1 cellular context compared by ENCODE assay signal in the genomic region with DNA sequence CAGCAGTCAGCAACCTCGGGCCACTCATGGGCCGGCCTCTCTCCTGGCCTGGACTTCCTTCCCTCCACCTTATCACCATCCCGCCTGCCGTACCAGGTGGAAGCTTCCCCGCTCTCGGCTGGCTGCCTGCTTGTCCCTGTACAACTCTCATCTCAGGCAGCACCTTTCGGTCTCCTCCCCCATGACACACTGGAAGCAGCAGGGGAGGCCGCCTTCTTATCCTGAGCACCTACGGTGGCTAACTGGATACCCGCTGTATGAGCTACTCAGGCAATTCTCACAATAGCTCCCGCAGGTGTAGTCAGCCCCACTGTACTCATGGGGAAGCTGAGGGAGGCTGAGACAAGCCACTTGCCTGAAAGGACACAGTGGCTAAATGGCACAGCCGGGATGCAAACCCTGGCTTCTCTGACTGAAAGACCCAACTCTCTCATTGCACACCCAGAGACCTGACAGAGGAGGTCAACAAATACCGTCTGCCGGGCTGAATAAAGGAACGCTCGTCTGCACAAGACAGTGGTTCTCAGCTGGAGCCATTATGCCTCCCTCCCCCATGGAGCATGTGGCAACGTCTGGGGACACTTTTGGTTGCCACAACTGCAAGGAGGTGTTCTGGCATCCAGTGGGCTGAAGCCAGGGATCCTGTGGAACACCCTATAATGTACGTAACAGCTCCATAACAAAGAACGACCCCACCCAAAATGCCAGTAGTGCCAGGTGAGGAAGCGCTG.
A peak's percentile ranks its signal among the peaks of the same experiment; 100 is the strongest.
TF ChIP-seq lines count a peak whose summit lies in the region.

No MANE protein-coding gene starts in this region.

TF ChIP-seq in K562, 482 proteins besides CTCF, POLR2A, EP300 and RAD21 (continues in another document):
- TF ChIP-seq ZNF431 (CRISPR knock-in tag; IDR thresholded peaks at IDR 0.05) (0 out of 2 replicates have a peak, but pooled peaks have one; percentile 28), L3MBTL2 (IDR thresholded peaks at IDR 0.05) (peak; percentile 66), MYC (IDR thresholded peaks at IDR 0.05; ENCODE audit: low read depth, low read length) (peak; percentile 23; the same call in 1 of the 2 replicates), MYC (CRISPR knock-in tag; IDR thresholded peaks at IDR 0.05; ENCODE audit: borderline replicate concordance, low read depth) (no peak), ZSCAN32 (CRISPR knock-in tag; IDR thresholded peaks at IDR 0.05) (no peak), BCOR (IDR thresholded peaks at IDR 0.05) (0 out of 2 replicates have a peak, but pooled peaks have one; percentile 17), NFIC (IDR thresholded peaks at IDR 0.05) (peak; percentile 38), DPF2 (IDR thresholded peaks at IDR 0.05) (peak; percentile 65), ZKSCAN3 (CRISPR knock-in tag; IDR thresholded peaks at IDR 0.05) (no peak), ZNF316 (IDR thresholded peaks at IDR 0.05) (no peak), CBFA2T3 (IDR thresholded peaks at IDR 0.05) (peak; percentile 86), ZEB2 (IDR thresholded peaks at IDR 0.05) (peak; percentile 86), PCBP2 (IDR thresholded peaks at IDR 0.05; ENCODE audit: low read depth, low read length, poor library complexity, severe bottlenecking) (no peak), CBX3 (IDR thresholded peaks at IDR 0.05; ENCODE audit: borderline replicate concordance in 1 of 2, low read length in 2 of 2) (peak in 1 of 2 experiments; percentile 42; a peak in 1 of 3 replicates), HDGF (IDR thresholded peaks at IDR 0.05) (no peak), TAL1 (IDR thresholded peaks at IDR 0.05) (peak; percentile 53; the same call in 1 of the 2 replicates), RCOR1 (IDR thresholded peaks at IDR 0.05; ENCODE audit: borderline replicate concordance in 1 of 2, low read depth in 2 of 2, low read length in 2 of 2) (peak in 1 of 2 experiments; percentile 83; a peak in 2 of 4 replicates), GABPA (tag; conservative IDR thresholded peaks at IDR 0.05; ENCODE audit: low read depth) (peak; percentile 65), ZNF124 (CRISPR knock-in tag; IDR thresholded peaks at IDR 0.05) (no peak), MED1 (CRISPR knock-in tag; IDR thresholded peaks at IDR 0.05; ENCODE audit: borderline replicate concordance) (no peak), ATF7 (IDR thresholded peaks at IDR 0.05) (peak; percentile 33; the same call in 1 of the 2 replicates), ETV1 (tag; conservative IDR thresholded peaks at IDR 0.05; ENCODE audit: low read depth) (peak; percentile 74), ATF1 (CRISPR knock-in tag; IDR thresholded peaks at IDR 0.05) (no peak), ATF1 (tag; IDR thresholded peaks at IDR 0.05) (0 out of 2 replicates have a peak, but pooled peaks have one; percentile 19)
- TF ChIP-seq, protein P1, sequence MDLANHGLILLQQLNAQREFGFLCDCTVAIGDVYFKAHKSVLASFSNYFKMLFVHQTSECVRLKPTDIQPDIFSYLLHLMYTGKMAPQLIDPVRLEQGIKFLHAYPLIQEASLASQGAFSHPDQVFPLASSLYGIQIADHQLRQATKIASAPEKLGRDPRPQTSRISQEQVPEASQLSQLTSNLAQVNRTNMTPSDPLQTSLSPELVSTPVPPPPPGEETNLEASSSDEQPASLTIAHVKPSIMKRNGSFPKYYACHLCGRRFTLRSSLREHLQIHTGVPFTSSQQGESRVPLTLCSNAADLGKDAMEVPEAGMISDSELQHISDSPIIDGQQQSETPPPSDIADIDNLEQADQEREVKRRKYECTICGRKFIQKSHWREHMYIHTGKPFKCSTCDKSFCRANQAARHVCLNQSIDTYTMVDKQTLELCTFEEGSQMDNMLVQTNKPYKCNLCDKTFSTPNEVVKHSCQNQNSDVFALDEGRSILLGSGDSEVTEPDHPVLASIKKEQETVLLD (IDR thresholded peaks at IDR 0.05), result 0 out of 2 replicates have a peak, but pooled peaks have one; percentile 26
- TF ChIP-seq, protein P2, sequence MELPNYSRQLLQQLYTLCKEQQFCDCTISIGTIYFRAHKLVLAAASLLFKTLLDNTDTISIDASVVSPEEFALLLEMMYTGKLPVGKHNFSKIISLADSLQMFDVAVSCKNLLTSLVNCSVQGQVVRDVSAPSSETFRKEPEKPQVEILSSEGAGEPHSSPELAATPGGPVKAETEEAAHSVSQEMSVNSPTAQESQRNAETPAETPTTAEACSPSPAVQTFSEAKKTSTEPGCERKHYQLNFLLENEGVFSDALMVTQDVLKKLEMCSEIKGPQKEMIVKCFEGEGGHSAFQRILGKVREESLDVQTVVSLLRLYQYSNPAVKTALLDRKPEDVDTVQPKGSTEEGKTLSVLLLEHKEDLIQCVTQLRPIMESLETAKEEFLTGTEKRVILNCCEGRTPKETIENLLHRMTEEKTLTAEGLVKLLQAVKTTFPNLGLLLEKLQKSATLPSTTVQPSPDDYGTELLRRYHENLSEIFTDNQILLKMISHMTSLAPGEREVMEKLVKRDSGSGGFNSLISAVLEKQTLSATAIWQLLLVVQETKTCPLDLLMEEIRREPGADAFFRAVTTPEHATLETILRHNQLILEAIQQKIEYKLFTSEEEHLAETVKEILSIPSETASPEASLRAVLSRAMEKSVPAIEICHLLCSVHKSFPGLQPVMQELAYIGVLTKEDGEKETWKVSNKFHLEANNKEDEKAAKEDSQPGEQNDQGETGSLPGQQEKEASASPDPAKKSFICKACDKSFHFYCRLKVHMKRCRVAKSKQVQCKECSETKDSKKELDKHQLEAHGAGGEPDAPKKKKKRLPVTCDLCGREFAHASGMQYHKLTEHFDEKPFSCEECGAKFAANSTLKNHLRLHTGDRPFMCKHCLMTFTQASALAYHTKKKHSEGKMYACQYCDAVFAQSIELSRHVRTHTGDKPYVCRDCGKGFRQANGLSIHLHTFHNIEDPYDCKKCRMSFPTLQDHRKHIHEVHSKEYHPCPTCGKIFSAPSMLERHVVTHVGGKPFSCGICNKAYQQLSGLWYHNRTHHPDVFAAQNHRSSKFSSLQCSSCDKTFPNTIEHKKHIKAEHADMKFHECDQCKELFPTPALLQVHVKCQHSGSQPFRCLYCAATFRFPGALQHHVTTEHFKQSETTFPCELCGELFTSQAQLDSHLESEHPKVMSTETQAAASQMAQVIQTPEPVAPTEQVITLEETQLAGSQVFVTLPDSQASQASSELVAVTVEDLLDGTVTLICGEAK (IDR thresholded peaks at IDR 0.05), result peak; percentile 76
- TF ChIP-seq, protein P2 (CRISPR knock-in tag; IDR thresholded peaks at IDR 0.05), result no peak
- TF ChIP-seq, protein P3, sequence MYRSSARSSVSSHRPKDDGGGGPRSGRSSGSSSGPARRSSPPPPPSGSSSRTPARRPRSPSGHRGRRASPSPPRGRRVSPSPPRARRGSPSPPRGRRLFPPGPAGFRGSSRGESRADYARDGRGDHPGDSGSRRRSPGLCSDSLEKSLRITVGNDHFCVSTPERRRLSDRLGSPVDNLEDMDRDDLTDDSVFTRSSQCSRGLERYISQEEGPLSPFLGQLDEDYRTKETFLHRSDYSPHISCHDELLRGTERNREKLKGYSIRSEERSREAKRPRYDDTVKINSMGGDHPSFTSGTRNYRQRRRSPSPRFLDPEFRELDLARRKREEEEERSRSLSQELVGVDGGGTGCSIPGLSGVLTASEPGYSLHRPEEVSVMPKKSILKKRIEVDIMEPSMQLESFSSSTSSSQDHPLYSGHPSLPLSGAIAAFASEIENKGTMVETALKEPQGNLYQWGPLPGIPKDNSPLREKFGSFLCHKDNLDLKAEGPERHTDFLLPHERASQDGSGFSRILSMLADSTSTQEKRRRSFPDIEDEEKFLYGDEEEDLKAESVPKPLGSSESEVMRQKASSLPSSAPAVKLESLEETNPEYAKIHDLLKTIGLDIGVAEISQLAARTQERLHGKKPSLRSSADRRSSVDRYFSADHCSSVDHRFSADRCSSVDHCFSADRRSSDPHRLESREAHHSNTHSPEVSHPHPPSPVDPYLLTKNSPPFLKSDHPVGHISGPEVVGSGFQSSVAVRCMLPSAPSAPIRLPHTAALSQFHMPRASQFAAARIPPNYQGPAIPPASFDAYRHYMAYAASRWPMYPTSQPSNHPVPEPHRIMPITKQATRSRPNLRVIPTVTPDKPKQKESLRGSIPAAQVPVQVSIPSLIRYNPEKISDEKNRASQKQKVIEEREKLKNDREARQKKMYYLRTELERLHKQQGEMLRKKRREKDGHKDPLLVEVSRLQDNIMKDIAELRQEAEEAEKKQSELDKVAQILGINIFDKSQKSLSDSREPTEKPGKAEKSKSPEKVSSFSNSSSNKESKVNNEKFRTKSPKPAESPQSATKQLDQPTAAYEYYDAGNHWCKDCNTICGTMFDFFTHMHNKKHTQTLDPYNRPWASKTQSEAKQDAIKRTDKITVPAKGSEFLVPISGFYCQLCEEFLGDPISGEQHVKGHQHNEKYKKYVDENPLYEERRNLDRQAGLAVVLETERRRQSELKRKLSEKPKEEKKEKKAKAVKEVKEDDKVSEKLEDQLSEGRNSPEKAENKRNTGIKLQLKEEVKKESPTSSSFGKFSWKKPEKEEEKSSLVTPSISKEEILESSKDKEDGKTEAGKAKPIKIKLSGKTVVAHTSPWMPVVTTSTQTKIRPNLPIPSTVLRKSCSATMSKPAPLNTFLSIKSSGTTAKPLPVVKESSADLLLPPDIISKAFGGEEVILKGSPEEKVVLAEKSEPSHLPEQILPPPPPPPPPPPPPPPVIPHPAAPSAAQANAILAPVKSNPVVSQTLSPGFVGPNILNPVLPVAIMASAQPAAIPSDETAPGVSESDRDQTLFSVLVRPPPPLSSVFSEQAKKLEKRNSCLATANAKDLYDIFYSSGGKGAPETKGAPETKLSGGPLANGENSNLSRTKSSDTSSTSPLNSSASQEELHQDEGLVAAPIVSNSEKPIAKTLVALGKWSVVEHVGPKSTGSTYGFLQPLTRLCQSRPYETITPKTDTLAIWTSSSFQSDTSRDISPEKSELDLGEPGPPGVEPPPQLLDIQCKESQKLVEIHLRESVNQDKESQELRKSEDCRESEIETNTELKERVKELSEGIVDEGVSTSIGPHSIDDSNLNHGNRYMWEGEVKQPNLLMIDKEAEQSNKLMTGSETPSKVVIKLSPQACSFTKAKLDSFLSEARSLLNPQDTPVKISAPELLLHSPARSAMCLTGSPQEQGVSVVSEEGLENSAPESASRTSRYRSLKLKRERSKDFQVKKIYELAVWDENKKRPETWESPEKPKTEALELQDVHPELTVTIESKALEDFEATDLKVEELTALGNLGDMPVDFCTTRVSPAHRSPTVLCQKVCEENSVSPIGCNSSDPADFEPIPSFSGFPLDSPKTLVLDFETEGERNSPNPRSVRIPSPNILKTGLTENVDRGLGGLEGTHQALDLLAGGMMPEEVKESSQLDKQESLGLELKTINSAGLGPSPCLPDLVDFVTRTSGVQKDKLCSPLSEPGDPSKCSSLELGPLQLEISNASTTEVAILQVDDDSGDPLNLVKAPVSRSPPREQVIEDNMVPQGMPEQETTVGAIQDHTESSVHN (IDR thresholded peaks at IDR 0.05; ENCODE audit: borderline replicate concordance in 1 of 2, low read depth in 1 of 2), result no peak
- TF ChIP-seq, protein P4, sequence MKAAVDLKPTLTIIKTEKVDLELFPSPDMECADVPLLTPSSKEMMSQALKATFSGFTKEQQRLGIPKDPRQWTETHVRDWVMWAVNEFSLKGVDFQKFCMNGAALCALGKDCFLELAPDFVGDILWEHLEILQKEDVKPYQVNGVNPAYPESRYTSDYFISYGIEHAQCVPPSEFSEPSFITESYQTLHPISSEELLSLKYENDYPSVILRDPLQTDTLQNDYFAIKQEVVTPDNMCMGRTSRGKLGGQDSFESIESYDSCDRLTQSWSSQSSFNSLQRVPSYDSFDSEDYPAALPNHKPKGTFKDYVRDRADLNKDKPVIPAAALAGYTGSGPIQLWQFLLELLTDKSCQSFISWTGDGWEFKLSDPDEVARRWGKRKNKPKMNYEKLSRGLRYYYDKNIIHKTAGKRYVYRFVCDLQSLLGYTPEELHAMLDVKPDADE (conservative IDR thresholded peaks at IDR 0.05; ENCODE audit: control insufficient read depth, low read depth, low read length), result 0 out of 2 replicates have a peak, but pooled peaks have one; percentile 70
- TF ChIP-seq, protein P5, sequence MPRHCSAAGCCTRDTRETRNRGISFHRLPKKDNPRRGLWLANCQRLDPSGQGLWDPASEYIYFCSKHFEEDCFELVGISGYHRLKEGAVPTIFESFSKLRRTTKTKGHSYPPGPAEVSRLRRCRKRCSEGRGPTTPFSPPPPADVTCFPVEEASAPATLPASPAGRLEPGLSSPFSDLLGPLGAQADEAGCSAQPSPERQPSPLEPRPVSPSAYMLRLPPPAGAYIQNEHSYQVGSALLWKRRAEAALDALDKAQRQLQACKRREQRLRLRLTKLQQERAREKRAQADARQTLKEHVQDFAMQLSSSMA (CRISPR knock-in tag; IDR thresholded peaks at IDR 0.05), result no peak
